In the genomic region with DNA sequence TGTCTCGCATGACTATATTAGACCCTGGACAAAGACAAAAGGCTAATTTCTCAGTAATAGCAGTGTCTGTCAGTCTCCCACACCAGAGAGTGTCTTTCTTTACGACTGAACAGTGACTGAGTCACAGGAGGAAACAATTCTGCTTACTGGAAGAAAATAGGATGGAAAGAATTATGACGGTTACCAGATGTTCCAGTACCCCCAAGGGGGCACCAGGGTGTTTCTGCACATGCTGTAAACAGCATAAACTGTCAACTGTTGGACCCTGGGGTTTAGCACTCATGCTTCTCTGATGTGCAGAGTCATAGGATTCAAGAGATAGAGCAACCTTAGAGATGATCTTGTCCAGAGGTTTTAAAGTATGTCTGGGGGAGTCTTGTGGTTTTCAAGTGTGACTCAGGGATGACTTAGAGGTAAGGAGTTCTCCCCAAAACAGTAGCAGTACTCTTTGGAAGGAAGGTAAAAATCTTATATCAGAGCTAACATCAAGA, we compare ENCODE assay signal across 11 cellular contexts.
DNase-seq lines count a peak whose midpoint lies in the region; ATAC-seq, FAIRE-seq and TF ChIP-seq lines count a peak whose summit lies in the region.
"Had no signal": no experiment of that assay in that cellular context is flagged by ENCODE, and none has a peak within 500 bp of the region (broad histone marks: within the 10 kb centered on the region; RNA-seq: fewer than 3 reads in every experiment).

No MANE protein-coding gene starts in this region.

- no peaks in the 10 kb centered on the region for H3K27me3 ChIP-seq in BLaER1 treated with 17β-estradiol and CSF1 and Interleukin-3, amounts not matched to agents 10 nM and 100 nM
- H3K27me3 ChIP-seq in mesenchymal stem cell (ENCODE audit: control insufficient read depth in 1 of 2, insufficient read depth in 1 of 2, low read length in 2 of 2) = peaks cover 0 to 5% of the 10 kb centered on the region in 2 experiments
- H3K27me3 ChIP-seq: testis had no signal

- no peak overlapping the region for H2BK120ac ChIP-seq in mesenchymal stem cell (ENCODE audit: low read depth, low read length)

- TF ChIP-seq CTCF in choroid plexus epithelial cell (conservative IDR thresholded peaks at IDR 0.05; ENCODE audit: low read depth, low read length) = no peak

- no peaks in the 10 kb centered on the region for H3K27me3 Mint-ChIP-seq in activated T-cell treated with anti-CD3 and anti-CD28 coated beads, Interleukin-2, amount 50 U/mL, for 24 hours

- H3K4me2 ChIP-seq in BLaER1 treated with 17β-estradiol and CSF1 and Interleukin-3, amounts not matched to agents 10 nM and 100 nM = peak overlapping the region; percentile 70 to 89 (median 74)
- no peak overlapping the region for H3K4me2 ChIP-seq in mesenchymal stem cell (ENCODE audit: low read length, poor library complexity, severe bottlenecking)

- no peak overlapping the region for H2AK5ac ChIP-seq in mesenchymal stem cell (ENCODE audit: low read length, severe bottlenecking)

- no peaks in the 10 kb centered on the region for H3K4me1 Mint-ChIP-seq in activated T-cell treated with anti-CD3 and anti-CD28 coated beads, Interleukin-2, amount 50 U/mL, for 24 hours (ENCODE audit: low read depth)

- no peaks in the 10 kb centered on the region for H3K9me3 Mint-ChIP-seq in activated T-cell treated with anti-CD3 and anti-CD28 coated beads, Interleukin-2, amount 50 U/mL, for 24 hours
- H3K9me3 Mint-ChIP-seq: T-helper 2 cell treated with Interferon-gamma antibody and Interleukin-4, amounts not matched to agents 5 μg/mL and 100 μg/mL, for 36 hours had no signal

- H4K8ac ChIP-seq in mesenchymal stem cell (ENCODE audit: low read length) = no peak overlapping the region

- peaks cover 24 to 64% (median 51%) of the 10 kb centered on the region in 11 experiments for H3K9me3 ChIP-seq in BLaER1 treated with 17β-estradiol and CSF1 and Interleukin-3, amounts not matched to agents 10 nM and 100 nM (replicated peaks in 1 of 11)
- H3K9me3 ChIP-seq in mesenchymal stem cell (ENCODE audit: control insufficient read depth, low read length) = peaks cover 12% of the 10 kb centered on the region
- H3K9me3 ChIP-seq: testis had no signal

- no peak overlapping the region for H3K23ac ChIP-seq in mesenchymal stem cell (ENCODE audit: low read length in 2 of 2)

- H3K14ac ChIP-seq in mesenchymal stem cell (ENCODE audit: low read length in 2 of 2) = no peak overlapping the region

- H2AFZ ChIP-seq in mesenchymal stem cell (ENCODE audit: low read depth, low read length) = no peak overlapping the region

- H3K79me1 ChIP-seq in mesenchymal stem cell (replicated peaks; ENCODE audit: low read length, poor library complexity, severe bottlenecking) = no peaks in the 10 kb centered on the region

- peaks cover 0 to 25% (median 3%) of the 10 kb centered on the region in 11 experiments; a peak in 7 of 22 replicates for H3K36me3 ChIP-seq in BLaER1 treated with 17β-estradiol and CSF1 and Interleukin-3, amounts not matched to agents 10 nM and 100 nM
- H3K36me3 ChIP-seq in mesenchymal stem cell (ENCODE audit: control insufficient read depth in 1 of 2, insufficient read depth in 2 of 2, low read depth in 1 of 2, low read length in 2 of 2) = no peaks in the 10 kb centered on the region

- H2BK15ac ChIP-seq in mesenchymal stem cell (ENCODE audit: low read depth, poor library complexity, severe bottlenecking) = no peak overlapping the region

- H3K27ac Mint-ChIP-seq in activated T-cell treated with anti-CD3 and anti-CD28 coated beads, Interleukin-2, amount 50 U/mL, for 24 hours = no peak overlapping the region
- H3K27ac Mint-ChIP-seq: T-helper 2 cell treated with Interferon-gamma antibody and Interleukin-4, amounts not matched to agents 5 μg/mL and 100 μg/mL, for 36 hours had no signal

- DNase-seq in MV-4-11 (lab: John Stamatoyannopoulos, UW) = peak; percentile 83
- peak; percentile 77 for DNase-seq in choroid plexus epithelial cell (ENCODE audit: low read depth)
- DNase-seq in mesenchymal stem cell = peak; percentile 86
- no peak for DNase-seq in activated T-cell treated with anti-CD3 and anti-CD28 coated beads, Interleukin-2, amount 50 U/mL, for 24 hours
- no peak for DNase-seq in HTR-8/SVneo (ENCODE audit: insufficient read length, low spot score)
- DNase-seq: effector CD8-positive, alpha-beta T cell; testis had no signal

- H3K9ac ChIP-seq in BLaER1 treated with 17β-estradiol and CSF1 and Interleukin-3, amounts not matched to agents 10 nM and 100 nM = peak overlapping the region; percentile 69 to 81 (median 78)
- H3K9ac ChIP-seq in mesenchymal stem cell (ENCODE audit: low read length) = peak overlapping the region; percentile 10

- H3K27ac ChIP-seq in BLaER1 treated with 17β-estradiol and CSF1 and Interleukin-3, amounts not matched to agents 10 nM and 100 nM = peak overlapping the region; percentile 85 to 96 (median 92)
- peak overlapping the region; percentile 11 for H3K27ac ChIP-seq in mesenchymal stem cell (ENCODE audit: low read length, poor library complexity, severe bottlenecking)

- H4K91ac ChIP-seq in mesenchymal stem cell (ENCODE audit: low read length) = no peak overlapping the region

- H3K4me3 ChIP-seq in BLaER1 treated with 17β-estradiol and CSF1 and Interleukin-3, amounts not matched to agents 10 nM and 100 nM = peak overlapping the region in 7 of 10 experiments; percentile 5 to 40 (median 34); a peak in 9 of 20 replicates
- H3K4me3 ChIP-seq in choroid plexus epithelial cell (ENCODE audit: low read depth, low read length) (no peak overlapping the region), mesenchymal stem cell (ENCODE audit: insufficient read depth in 1 of 2, low read depth in 1 of 2, low read length in 2 of 2) (peak overlapping the region in 1 of 2 experiments; percentile 13)
- H3K4me3 ChIP-seq: testis had no signal

- ATAC-seq in GM21367 (IDR thresholded peaks at IDR 0.05; ENCODE audit: unreplicated experiment) = no peak
- no peak for ATAC-seq in GM21360 (IDR thresholded peaks at IDR 0.05; ENCODE audit: unreplicated experiment)

- H3K36me3 Mint-ChIP-seq in activated T-cell treated with anti-CD3 and anti-CD28 coated beads, Interleukin-2, amount 50 U/mL, for 24 hours (ENCODE audit: low read depth) = no peaks in the 10 kb centered on the region

- no peaks in the 10 kb centered on the region for H4K20me1 ChIP-seq in BLaER1 treated with 17β-estradiol and CSF1 and Interleukin-3, amounts not matched to agents 10 nM and 100 nM

- H2BK5ac ChIP-seq in mesenchymal stem cell (ENCODE audit: low read depth, low read length, poor library complexity, severe bottlenecking) = no peak overlapping the region

- no peak overlapping the region for H3K18ac ChIP-seq in mesenchymal stem cell (ENCODE audit: low read depth in 1 of 2, low read length in 2 of 2)

- no peak for FAIRE-seq in HTR-8/SVneo (lab: Jason Lieb, UNC)

- WGBS in mesenchymal stem cell = 0% methylated on average over 3 of the region's 3 CpGs

- H3K4ac ChIP-seq in mesenchymal stem cell (ENCODE audit: low read depth in 1 of 2, low read length in 2 of 2) = no peak overlapping the region

- H3K4me3 Mint-ChIP-seq in activated T-cell treated with anti-CD3 and anti-CD28 coated beads, Interleukin-2, amount 50 U/mL, for 24 hours = no peak overlapping the region
- H3K4me3 Mint-ChIP-seq: T-helper 2 cell treated with Interferon-gamma antibody and Interleukin-4, amounts not matched to agents 5 μg/mL and 100 μg/mL, for 36 hours had no signal

- H3K4me1 ChIP-seq in BLaER1 treated with 17β-estradiol and CSF1 and Interleukin-3, amounts not matched to agents 10 nM and 100 nM = peaks cover 45 to 63% (median 54%) of the 10 kb centered on the region in 10 experiments
- no peaks in the 10 kb centered on the region for H3K4me1 ChIP-seq in mesenchymal stem cell (ENCODE audit: control insufficient read depth, insufficient read depth, low read depth, low read length)
- H3K4me1 ChIP-seq: testis had no signal

- no peak overlapping the region for H2BK12ac ChIP-seq in mesenchymal stem cell (ENCODE audit: low read length in 2 of 2)

Comparison
In these comparisons a context has a peak if more than half of its experiments do, and no peak if none do; other contexts are left out.
1. DNase-seq: peak in MV-4-11 (single experiment), choroid plexus epithelial cell (single experiment) and mesenchymal stem cell (single experiment); none in activated T-cell treated with anti-CD3 and anti-CD28 coated beads, Interleukin-2, amount 50 U/mL, for 24 hours (single experiment) and HTR-8/SVneo (single experiment).